Comparison of ENCODE assay signal across 14 cellular contexts in genomic region chr1:243742814-243743213, GRCh38.
DNase-seq lines count a peak whose midpoint lies in the region; ATAC-seq and TF ChIP-seq lines count a peak whose summit lies in the region.
"Had no signal": no experiment of that assay in that cellular context is flagged by ENCODE, and none has a peak within 500 bp of the region (broad histone marks: within the 10 kb centered on the region; RNA-seq: fewer than 3 reads in every experiment).

No MANE protein-coding gene starts in this region.

- H3K9me3 ChIP-seq in H9 (ENCODE audit: control insufficient read depth, low read depth, low read length) (no peaks in the 10 kb centered on the region), right cardiac atrium (ENCODE audit: control insufficient read depth, low read length) (no peaks in the 10 kb centered on the region), left lung (no peaks in the 10 kb centered on the region), spleen (no peaks in the 10 kb centered on the region)

- H3K4me1 ChIP-seq in H9 (ENCODE audit: insufficient read depth, low read length) (peaks cover 15% of the 10 kb centered on the region), right cardiac atrium (ENCODE audit: control insufficient read depth, insufficient read depth, low read length) (peaks cover 4% of the 10 kb centered on the region), left lung (peaks cover 0 to 8% of the 10 kb centered on the region in 2 donors), spleen (peaks cover 0 to 21% (median 8%) of the 10 kb centered on the region in 6 donors)

- H3K27me3 Mint-ChIP-seq in H9 (ENCODE audit: low read depth) (no peaks in the 10 kb centered on the region), brain (no peaks in the 10 kb centered on the region)
- H3K27me3 Mint-ChIP-seq: dendritic cell treated with granulocyte-macrophage colony-stimulating factor and Interleukin-4, amounts not matched to agents 40 ng/mL and 50 ng/mL, for 4 days had no signal

- TF ChIP-seq CTCF in AG04449 (IDR thresholded peaks at IDR 0.05; ENCODE audit: insufficient read depth, low read length, missing control alignments), result no peak
- no peak for TF ChIP-seq CTCF in H9 (conservative IDR thresholded peaks at IDR 0.05)
- no peak for TF ChIP-seq CTCF in brain (conservative IDR thresholded peaks at IDR 0.05)
- no peak for TF ChIP-seq CTCF in left lung (IDR thresholded peaks at IDR 0.05)
- no peak for TF ChIP-seq CTCF in spleen (IDR thresholded peaks at IDR 0.05 in 8 of 11, conservative IDR thresholded peaks at IDR 0.05 in 3 of 11)

- H2BK15ac ChIP-seq in H9 (ENCODE audit: low read depth, low read length), result no peak overlapping the region

- H3K4me1 Mint-ChIP-seq in H9 (peaks cover 56 to 70% of the 10 kb centered on the region in 2 experiments), brain (peaks cover 69% of the 10 kb centered on the region)

- no CpG with 5 or more reads among the region's 3 CpGs for WGBS in H9 (ENCODE audit: extremely low coverage, insufficient read length, low lambda C conversion rate)
- 73% methylated on average over 3 of the region's 3 CpGs for WGBS in right cardiac atrium
- 86 to 97% (median 91%) methylated on average over 3 of the region's 3 CpGs for WGBS in spleen, 5 donors

- H3K36me3 ChIP-seq in left lung, result no peaks in the 10 kb centered on the region
- H3K36me3 ChIP-seq in spleen, result no peaks in the 10 kb centered on the region

- H3K27ac ChIP-seq in H9 (ENCODE audit: insufficient read length, low read depth, low read length), result no peak overlapping the region
- H3K27ac ChIP-seq in right cardiac atrium (ENCODE audit: low read length), result no peak overlapping the region
- no peak overlapping the region for H3K27ac ChIP-seq in left lung
- H3K27ac ChIP-seq in spleen, result no peak overlapping the region

- no peaks in the 10 kb centered on the region for H4K20me1 ChIP-seq in H9 (ENCODE audit: control insufficient read depth, insufficient read depth, insufficient read length)

- H2BK120ac ChIP-seq in H9 (ENCODE audit: low read depth, low read length, poor library complexity, severe bottlenecking), result no peak overlapping the region

- ATAC-seq in right cardiac atrium (peak; percentile 39 to 64), left lung (no peak), HG02759 (IDR thresholded peaks at IDR 0.05; ENCODE audit: unreplicated experiment) (no peak)
- ATAC-seq: Panc1 had no signal

- H3K9ac ChIP-seq in H9 (ENCODE audit: extremely low read depth, insufficient read length, low read length), result no peak overlapping the region

- H2BK20ac ChIP-seq in H9 (ENCODE audit: low read depth, low read length, poor library complexity, severe bottlenecking), result no peak overlapping the region

- TF ChIP-seq POLR2A in spleen (IDR thresholded peaks at IDR 0.05), result no peak

- H3K4ac ChIP-seq in H9 (ENCODE audit: low read depth, low read length), result no peak overlapping the region

- H4K5ac ChIP-seq in H9 (ENCODE audit: insufficient read length, low read depth, low read length), result no peak overlapping the region

- H2AK5ac ChIP-seq in H9 (ENCODE audit: insufficient read length, low read length), result no peak overlapping the region

- H3K14ac ChIP-seq in H9 (ENCODE audit: insufficient read depth, low read length), result no peak overlapping the region

- POLR2A ChIA-PET in AG04449 (lab: Yijun Ruan, JAX), result interaction anchor here (1.0 kb wide), 1 partner anchor 56 kb away, joined by 5 read pairs; no protein-coding TSS in a partner anchor

- H3K4me3 Mint-ChIP-seq in H9 (no peak overlapping the region), brain (no peak overlapping the region)
- H3K4me3 Mint-ChIP-seq: activated naive CD4-positive, alpha-beta T cell treated with anti-CD3 and anti-CD28 coated beads for 36 hours; dendritic cell treated with granulocyte-macrophage colony-stimulating factor and Interleukin-4, amounts not matched to agents 40 ng/mL and 50 ng/mL, for 4 days had no signal

- no peak overlapping the region for H3K4me2 ChIP-seq in H9 (ENCODE audit: insufficient read depth, insufficient read length, low read length)

- CTCF ChIA-PET in AG04449 (lab: Yijun Ruan, JAX), result interaction anchor here (0.6 to 1.1 kb wide), 2 partner anchors 25 to 34 kb away, joined by 3 read pairs; no protein-coding TSS in a partner anchor

- no peak overlapping the region for H2AFZ ChIP-seq in H9 (ENCODE audit: low read length)

- intact Hi-C loops in right cardiac atrium (cut with DNase I), result no loop called here
- intact Hi-C loops in left lung (cut with DNase I), result loop anchor here in 1 of 2 donors (10.0 kb wide), 1 partner anchor 398 kb away; no protein-coding TSS in a partner anchor
- intact Hi-C loops in spleen (cut with DNase I; ENCODE audit: low total_unique reads), result no loop called here

- no peaks in the 10 kb centered on the region for H3K27me3 ChIP-seq in H9 (ENCODE audit: insufficient read depth, low read length)
- no peaks in the 10 kb centered on the region for H3K27me3 ChIP-seq in right cardiac atrium (ENCODE audit: control insufficient read depth, insufficient read depth)
- H3K27me3 ChIP-seq in left lung, result no peaks in the 10 kb centered on the region
- no peaks in the 10 kb centered on the region for H3K27me3 ChIP-seq in spleen (replicated peaks in 1 of 7)

- H3K4me3 ChIP-seq in AG04449 (ENCODE audit: low read depth, low read length) (no peak overlapping the region), right cardiac atrium (ENCODE audit: low read length) (no peak overlapping the region), left lung (no peak overlapping the region), spleen (no peak overlapping the region)

- H3K18ac ChIP-seq in H9 (ENCODE audit: insufficient read length, low read depth, low read length), result no peak overlapping the region

- H4K91ac ChIP-seq in H9 (ENCODE audit: insufficient read length, low read depth, low read length), result no peak overlapping the region

- H3K36me3 Mint-ChIP-seq in H9 (ENCODE audit: insufficient read depth in 1 of 3, low read depth in 3 of 3), result peaks cover 7 to 20% (median 15%) of the 10 kb centered on the region in 3 experiments
- H3K36me3 Mint-ChIP-seq in brain, result peaks cover 26% of the 10 kb centered on the region

- H3K23ac ChIP-seq in H9 (ENCODE audit: insufficient read length, low read depth, low read length), result no peak overlapping the region

- no peak overlapping the region for H2BK5ac ChIP-seq in H9 (ENCODE audit: insufficient read length, low read length)

- H3K56ac ChIP-seq in H9 (ENCODE audit: insufficient read length, low read depth, low read length), result no peak overlapping the region

- H2BK12ac ChIP-seq in H9 (ENCODE audit: insufficient read length, low read depth, low read length), result no peak overlapping the region

- peaks cover 5 to 7% of the 10 kb centered on the region in 2 experiments for H3K9me3 Mint-ChIP-seq in H9
- H3K9me3 Mint-ChIP-seq in brain, result peaks cover 6 to 22% (median 15%) of the 10 kb centered on the region in 5 experiments
- H3K9me3 Mint-ChIP-seq: activated naive CD4-positive, alpha-beta T cell treated with anti-CD3 and anti-CD28 coated beads for 36 hours; dendritic cell treated with granulocyte-macrophage colony-stimulating factor and Interleukin-4, amounts not matched to agents 40 ng/mL and 50 ng/mL, for 4 days had no signal

- H3K79me2 ChIP-seq in H9 (ENCODE audit: insufficient read depth, low read length), result no peaks in the 10 kb centered on the region

- DNase-seq in AG04449 (ENCODE audit: low read depth, low spot score) (peak; percentile 50), H9 (no peak), right cardiac atrium (no peak), left lung (no peak), spleen (no peak), KBM-7 (no peak)
- DNase-seq: activated CD8-positive, alpha-beta memory T cell treated with anti-CD3 and anti-CD28 coated beads for 24 hours; activated naive CD4-positive, alpha-beta T cell treated with anti-CD3 and anti-CD28 coated beads for 36 hours; glutamatergic neuron; nucleus accumbens had no signal

- H3K23me2 ChIP-seq in H9 (ENCODE audit: insufficient read length, low read depth, low read length, poor library complexity, severe bottlenecking), result no peaks in the 10 kb centered on the region

- in situ Hi-C loops in KBM-7 (cut with MboI; ENCODE audit: low pct_unique_long_range_greater_than_20kb, low sequenced_read_pairs), result no loop called here

- no peak overlapping the region for H4K8ac ChIP-seq in H9 (replicated peaks; ENCODE audit: insufficient read length, low read depth, low read length)

- peak overlapping the region in 2 of 3 experiments; percentile 23; a peak in 3 of 7 replicates for H3K27ac Mint-ChIP-seq in H9
- peak overlapping the region in 3 of 5 experiments; percentile 2 to 61 (median 41) for H3K27ac Mint-ChIP-seq in brain
- H3K27ac Mint-ChIP-seq: activated naive CD4-positive, alpha-beta T cell treated with anti-CD3 and anti-CD28 coated beads for 36 hours; dendritic cell treated with granulocyte-macrophage colony-stimulating factor and Interleukin-4, amounts not matched to agents 40 ng/mL and 50 ng/mL, for 4 days had no signal

- no peaks in the 10 kb centered on the region for H3K79me1 ChIP-seq in H9 (ENCODE audit: insufficient read depth, low read depth, low read length, poor library complexity, severe bottlenecking)

- H3T11ph ChIP-seq in H9 (ENCODE audit: low read length), result no peak overlapping the region

Comparison
In these comparisons a context has a peak if more than half of its experiments do, and no peak if none do; other contexts are left out.
1. ATAC-seq: peak in right cardiac atrium (2 of 2); none in left lung (single experiment) and HG02759 (single experiment).